ENCODE assay signal across 17 cellular contexts in the genomic region with DNA sequence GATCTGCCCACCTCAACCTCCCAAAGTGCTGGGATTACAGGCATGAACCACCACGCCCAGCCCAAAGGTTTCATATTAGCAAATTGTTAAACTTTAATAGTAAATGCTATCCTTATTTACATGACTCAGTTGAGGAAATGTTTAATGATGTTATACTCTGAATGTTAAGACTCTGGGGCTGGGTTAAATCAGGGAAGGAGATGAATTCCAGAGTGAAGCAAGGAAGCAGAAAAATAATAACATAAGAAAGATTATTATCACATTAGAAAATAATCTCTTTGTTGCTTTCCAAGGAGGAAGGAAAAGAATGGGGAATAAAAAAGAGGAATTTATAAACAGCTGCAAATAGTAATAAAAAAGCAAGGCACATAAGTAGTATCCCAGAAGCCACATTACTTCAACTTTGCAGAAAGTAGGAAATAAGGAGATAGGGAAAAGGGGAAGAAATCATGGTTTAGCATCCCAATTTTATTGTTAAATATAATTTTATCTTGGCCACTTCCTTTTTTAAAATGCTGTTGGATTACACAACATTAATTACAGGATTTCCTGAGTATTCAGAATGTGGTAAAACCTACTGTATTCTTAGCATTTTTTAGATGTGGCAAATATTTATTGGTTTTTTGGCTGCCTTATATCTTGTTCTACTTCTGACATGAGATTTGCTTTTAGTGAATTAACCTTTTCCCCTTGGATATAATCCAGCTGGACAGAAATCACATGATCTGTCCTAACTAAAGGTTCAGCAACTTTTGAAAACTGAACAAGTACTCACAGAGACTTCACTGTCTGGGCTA.
DNase-seq lines count a peak whose midpoint lies in the region; ATAC-seq and TF ChIP-seq lines count a peak whose summit lies in the region.
"Had no signal": no experiment of that assay in that cellular context is flagged by ENCODE, and none has a peak within 500 bp of the region (broad histone marks: within the 10 kb centered on the region; RNA-seq: fewer than 3 reads in every experiment).

No MANE protein-coding gene starts in this region.

- no peaks in the 10 kb centered on the region for H3K36me3 Mint-ChIP-seq in stimulated activated effector memory CD8-positive, alpha-beta T cell treated with anti-CD3 and anti-CD28 coated beads, Interleukin-12 subunit alpha, Interleukin-12 subunit beta, amount 100 ng/mL, for 72 hours
- H3K36me3 Mint-ChIP-seq: CD4-positive, CD25-positive, alpha-beta regulatory T cell had no signal

- H3K27me3 ChIP-seq in BJ (ENCODE audit: control insufficient read depth, insufficient read depth, low read length), result no peaks in the 10 kb centered on the region
- H3K27me3 ChIP-seq: gastrocnemius medialis, MG63 had no signal

- POLR2A ChIA-PET in BJ (lab: Charles Lee), result no interaction called here

- H3K4me3 Mint-ChIP-seq in stimulated activated effector memory CD8-positive, alpha-beta T cell treated with anti-CD3 and anti-CD28 coated beads, Interleukin-12 subunit alpha, Interleukin-12 subunit beta, amount 100 ng/mL, for 72 hours, result no peak overlapping the region
- H3K4me3 Mint-ChIP-seq: activated naive CD8-positive, alpha-beta T cell treated with anti-CD3 and anti-CD28 coated beads, Interleukin-2, amount 50 U/mL, for 24 hours; CD4-positive, CD25-positive, alpha-beta regulatory T cell; T-helper 1 cell treated with Interleukin-12 subunit alpha and Interleukin-12 subunit beta and Interleukin-4 antibody, amounts not matched to agents 30 μg/mL and 1 μg/mL, for 36 hours had no signal

- no peak for TF ChIP-seq CTCF in BJ (IDR thresholded peaks at IDR 0.05; ENCODE audit: insufficient read depth, low read depth, low read length)

- ATAC-seq in GM21360 (IDR thresholded peaks at IDR 0.05; ENCODE audit: unreplicated experiment) (no peak), HG03175 (IDR thresholded peaks at IDR 0.05; ENCODE audit: unreplicated experiment) (no peak)
- no peak for ATAC-seq in stimulated activated effector memory CD8-positive, alpha-beta T cell treated with anti-CD3 and anti-CD28 coated beads, Interleukin-12 subunit alpha, Interleukin-12 subunit beta, amount 100 ng/mL, for 72 hours
- ATAC-seq: activated naive CD8-positive, alpha-beta T cell treated with anti-CD3 and anti-CD28 coated beads, Interleukin-2, amount 50 U/mL, for 24 hours; gastrocnemius medialis had no signal

- H3K36me3 ChIP-seq in BJ (ENCODE audit: control insufficient read depth, insufficient read depth, low read length), result no peaks in the 10 kb centered on the region
- H3K36me3 ChIP-seq: gastrocnemius medialis, MG63 had no signal

- peaks cover 4% of the 10 kb centered on the region for H3K9me3 Mint-ChIP-seq in stimulated activated effector memory CD8-positive, alpha-beta T cell treated with anti-CD3 and anti-CD28 coated beads, Interleukin-12 subunit alpha, Interleukin-12 subunit beta, amount 100 ng/mL, for 72 hours
- H3K9me3 Mint-ChIP-seq: activated naive CD8-positive, alpha-beta T cell treated with anti-CD3 and anti-CD28 coated beads, Interleukin-2, amount 50 U/mL, for 24 hours; T-helper 1 cell treated with Interleukin-12 subunit alpha and Interleukin-12 subunit beta and Interleukin-4 antibody, amounts not matched to agents 30 μg/mL and 1 μg/mL, for 36 hours had no signal

- DNase-seq in BJ (ENCODE audit: low read depth), result peak; percentile 74
- DNase-seq in M059J (ENCODE audit: low read depth), result peak; percentile 88
- peak; percentile 16 for DNase-seq in astrocyte of the hippocampus (ENCODE audit: low read depth, low spot score)
- DNase-seq in left kidney (ENCODE audit: low read depth, low spot score), result peak; percentile 31
- no peak for DNase-seq in NCI-H2196 treated with DMSO at 0.1 percent for 48 hours (lab: John Stamatoyannopoulos, UW; ENCODE audit: unreplicated experiment)
- DNase-seq in stimulated activated effector memory CD8-positive, alpha-beta T cell treated with anti-CD3 and anti-CD28 coated beads, Interleukin-12 subunit alpha, Interleukin-12 subunit beta, amount 100 ng/mL, for 72 hours (ENCODE audit: low spot score in 2 of 2), result no peak
- DNase-seq: activated CD4-positive, alpha-beta T cell treated with anti-CD3 and anti-CD28 coated beads for 4 hours; activated naive CD8-positive, alpha-beta T cell treated with anti-CD3 and anti-CD28 coated beads, Interleukin-2, amount 50 U/mL, for 24 hours; CD4-positive, CD25-positive, alpha-beta regulatory T cell; cortex of kidney; gastrocnemius medialis; MG63; NCI-H2171 treated with DMSO at 0.1 percent for 48 hours; stimulated activated CD4-positive, alpha-beta T cell treated with anti-CD3 and anti-CD28 coated beads, Interleukin-4, amount 100 ng/mL, for 1 hour had no signal

- no peak overlapping the region for H3K4me3 ChIP-seq in BJ (ENCODE audit: low read depth, low read length)
- H3K4me3 ChIP-seq: gastrocnemius medialis, MG63 had no signal

- H3K27ac Mint-ChIP-seq in stimulated activated effector memory CD8-positive, alpha-beta T cell treated with anti-CD3 and anti-CD28 coated beads, Interleukin-12 subunit alpha, Interleukin-12 subunit beta, amount 100 ng/mL, for 72 hours, result no peak overlapping the region
- H3K27ac Mint-ChIP-seq: activated naive CD8-positive, alpha-beta T cell treated with anti-CD3 and anti-CD28 coated beads, Interleukin-2, amount 50 U/mL, for 24 hours; CD4-positive, CD25-positive, alpha-beta regulatory T cell; T-helper 1 cell treated with Interleukin-12 subunit alpha and Interleukin-12 subunit beta and Interleukin-4 antibody, amounts not matched to agents 30 μg/mL and 1 μg/mL, for 36 hours had no signal

- CTCF ChIA-PET in BJ (lab: Yijun Ruan, JAX), result no interaction called here

- no peaks in the 10 kb centered on the region for H3K4me1 Mint-ChIP-seq in stimulated activated effector memory CD8-positive, alpha-beta T cell treated with anti-CD3 and anti-CD28 coated beads, Interleukin-12 subunit alpha, Interleukin-12 subunit beta, amount 100 ng/mL, for 72 hours
- H3K4me1 Mint-ChIP-seq: CD4-positive, CD25-positive, alpha-beta regulatory T cell had no signal

Comparison
In these comparisons a context has a peak if more than half of its experiments do, and no peak if none do; other contexts are left out.
1. DNase-seq: peak in BJ (single experiment), M059J (single experiment), astrocyte of the hippocampus (single experiment) and left kidney (single experiment); none in NCI-H2196 treated with DMSO at 0.1 percent for 48 hours (single experiment) and stimulated activated effector memory CD8-positive, alpha-beta T cell treated with anti-CD3 and anti-CD28 coated beads, Interleukin-12 subunit alpha, Interleukin-12 subunit beta, amount 100 ng/mL, for 72 hours (0 of 2).